Comparison of ENCODE assay signal across 1 cellular context in genomic region chr3:134134698-134135415, GRCh38.
TF ChIP-seq lines count a peak whose summit lies in the region.

No MANE protein-coding gene starts in this region.

TF ChIP-seq in H1, 55 proteins besides CTCF, POLR2A, EP300 and RAD21 (continued from another document):
- TF ChIP-seq EGR1 (IDR thresholded peaks at IDR 0.05; ENCODE audit: borderline replicate concordance, low read depth, low read length) (no peak), CTBP2 (IDR thresholded peaks at IDR 0.05; ENCODE audit: borderline replicate concordance, insufficient read depth, insufficient read length, low read length) (no peak), SUZ12 (IDR thresholded peaks at IDR 0.05; ENCODE audit: low read length) (no peak), SAP30 (IDR thresholded peaks at IDR 0.05; ENCODE audit: insufficient read depth, insufficient replicate concordance, low read length) (no peak), ATF2 (IDR thresholded peaks at IDR 0.05; ENCODE audit: low read length) (no peak), CBX8 (IDR thresholded peaks at IDR 0.05; ENCODE audit: borderline replicate concordance, low read depth, low read length) (no peak), KDM1A (IDR thresholded peaks at IDR 0.05; ENCODE audit: borderline replicate concordance, low read length) (no peak), CHD7 (IDR thresholded peaks at IDR 0.05; ENCODE audit: insufficient replicate concordance, low read length) (no peak), RXRA (IDR thresholded peaks at IDR 0.05; ENCODE audit: insufficient read depth, low read depth, low read length) (no peak), NANOG (IDR thresholded peaks at IDR 0.05; ENCODE audit: insufficient read depth, low read depth, low read length, poor library complexity, severe bottlenecking) (no peak), JUN (IDR thresholded peaks at IDR 0.05; ENCODE audit: low read depth, low read length) (no peak)
